9 cellular contexts compared by ENCODE assay signal in the genomic region with DNA sequence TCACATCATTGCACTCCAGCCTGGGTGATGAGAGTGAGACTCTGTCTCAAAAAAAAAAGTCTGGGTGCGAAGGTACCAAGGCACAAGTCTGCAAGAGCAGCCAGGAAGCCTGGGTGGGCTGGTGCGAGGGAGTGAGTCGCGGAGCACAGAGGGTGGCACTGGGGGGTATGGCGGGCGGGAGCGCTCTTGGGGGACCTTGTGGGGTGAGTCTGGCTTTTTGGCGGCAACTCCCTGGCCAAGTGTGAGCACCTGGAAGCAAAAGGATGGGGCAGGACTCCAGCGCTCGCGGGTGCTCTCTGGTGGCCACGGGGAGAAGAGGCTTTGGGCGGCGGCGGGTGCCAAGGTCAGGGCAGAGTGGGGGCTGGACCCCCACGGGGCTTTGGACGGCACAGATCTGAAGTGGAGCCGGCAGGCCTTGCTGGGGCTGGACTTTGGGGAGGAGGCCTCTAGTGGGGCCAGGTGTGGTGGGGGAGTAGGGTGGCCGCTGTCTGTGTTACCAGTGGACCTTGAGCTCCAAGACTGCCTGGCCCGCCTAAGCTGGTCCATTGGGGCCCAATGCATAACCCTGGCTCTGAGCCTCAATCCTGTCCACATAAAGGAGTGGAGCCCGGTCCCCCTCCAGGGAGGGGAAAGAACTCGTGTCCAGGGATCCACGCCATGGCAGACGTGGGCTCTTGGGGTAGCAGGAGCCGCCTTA. TPM values are rescaled to one million over a fixed set of nuclear protein-coding genes. Genes with fewer than 3 reads are reported as not detected.
DNase-seq lines count a peak whose midpoint lies in the region; ATAC-seq and TF ChIP-seq lines count a peak whose summit lies in the region.
"Had no signal": no experiment of that assay in that cellular context is flagged by ENCODE, and none has a peak within 500 bp of the region (broad histone marks: within the 10 kb centered on the region; RNA-seq: fewer than 3 reads in every experiment).

No MANE protein-coding gene starts in this region.

- H3K36me3 ChIP-seq in heart right ventricle = peaks cover 0 to 85% (median 54%) of the 10 kb centered on the region in 9 donors

- no peaks in the 10 kb centered on the region for H3K27me3 ChIP-seq in heart right ventricle

- TF ChIP-seq POLR2A in GM19193 (IDR thresholded peaks at IDR 0.05; ENCODE audit: extremely low read depth, insufficient read depth, insufficient read length) = peak; percentile 27
- peak; percentile 58; the same call in 1 of the 2 replicates for TF ChIP-seq POLR2A in Raji (IDR thresholded peaks at IDR 0.05; ENCODE audit: insufficient read depth, low read depth, low read length)

- intact Hi-C loops in heart right ventricle (cut with DNase I) = loop anchor here in 3 of 10 donors (5.0 to 10.0 kb wide), 3 partner anchors 122 to 181 kb away; partner anchors contain the start of genes OLFM2 (in 1 of the 3) and S1PR2 (in 1 of the 3)

- H3K27ac ChIP-seq in heart right ventricle = peak overlapping the region in 2 of 10 donors; percentile 35 to 78

- peak in 8 of 9 donors; percentile 14 to 68 (median 53) for TF ChIP-seq CTCF in heart right ventricle (IDR thresholded peaks at IDR 0.05)

- DNase-seq in AG08396 (ENCODE audit: low spot score) = peak; percentile 59
- DNase-seq in activated naive CD4-positive, alpha-beta T cell (lab: John Stamatoyannopoulos, UW) = peak in 3 of 4 experiments; percentile 46 to 48 (median 47)
- DNase-seq in heart right ventricle = peak in 1 of 2 donors; percentile 58
- DNase-seq in stimulated activated CD4-positive, alpha-beta T cell treated with anti-CD3 and anti-CD28 coated beads, Interleukin-2, amount 100 ng/mL, for 24 hours = peak; percentile 78 to 81
- no peak for DNase-seq in DMS79 treated with DMSO at 0.1 percent for 48 hours (lab: John Stamatoyannopoulos, UW)

- ATAC-seq in heart right ventricle (peak; percentile 2 to 55 (median 24)), GM19324 (IDR thresholded peaks at IDR 0.05; ENCODE audit: low FRiP score, unreplicated experiment) (no peak)

- no peaks in the 10 kb centered on the region for H3K9me3 ChIP-seq in heart right ventricle
- H3K9me3 ChIP-seq: HAP-1 had no signal

- H3K4me1 ChIP-seq in heart right ventricle = peaks cover 0 to 40% (median 5%) of the 10 kb centered on the region in 9 donors
- H3K4me1 ChIP-seq: HAP-1 had no signal

- H3K4me3 ChIP-seq in heart right ventricle = peak overlapping the region in 1 of 10 donors; percentile 37
- H3K4me3 ChIP-seq: HAP-1 had no signal

- 29 to 30% methylated on average over 23 to 25 of the region's 25 CpGs for WGBS in heart right ventricle, 2 donors

RNA-seq across cellular contexts. Expression of gene P2RY11, which starts 1.6 kb away (rescaled TPM):
- 10 to 100 TPM in 1 of 10 donors, 1 to 10 TPM in 9; 4.9 to 13.8 (median 6.8) TPM for total RNA-seq in heart right ventricle
- polyA plus RNA-seq in heart right ventricle = 1 to 10 TPM; 4.2 to 4.7 TPM

RNA-seq across cellular contexts. Expression of gene EIF3G, which starts 6.7 kb away (rescaled TPM):
- 100 to 1,000 TPM; 146 to 193 (median 180) TPM for total RNA-seq in heart right ventricle
- polyA plus RNA-seq in heart right ventricle = 100 to 1,000 TPM; 113 to 241 TPM

RNA-seq across cellular contexts. Expression of gene PPAN, which starts 6.9 kb away (rescaled TPM):
- 10 to 100 TPM; 17.6 to 43.3 (median 20.7) TPM for total RNA-seq in heart right ventricle
- polyA plus RNA-seq in heart right ventricle = 10 to 100 TPM; 34.3 to 47.7 TPM

RNA-seq across cellular contexts. Expression of gene ANGPTL6, which starts 10.6 kb away (rescaled TPM):
- under 1 TPM in 1 of 10 donors, not detected in 9; 0.14 TPM for total RNA-seq in heart right ventricle
- polyA plus RNA-seq in heart right ventricle = under 1 TPM; 0.09 to 0.37 TPM

RNA-seq across cellular contexts. Expression of gene SHFL, which starts 26.9 kb away (rescaled TPM):
- total RNA-seq in heart right ventricle = 10 to 100 TPM in 4 of 10 donors, 1 to 10 TPM in 6; 4.0 to 18.9 (median 9.6) TPM
- 10 to 100 TPM; 11.1 to 30.2 TPM for polyA plus RNA-seq in heart right ventricle
